Comparison of ENCODE assay signal across 1 cellular context in the genomic region with DNA sequence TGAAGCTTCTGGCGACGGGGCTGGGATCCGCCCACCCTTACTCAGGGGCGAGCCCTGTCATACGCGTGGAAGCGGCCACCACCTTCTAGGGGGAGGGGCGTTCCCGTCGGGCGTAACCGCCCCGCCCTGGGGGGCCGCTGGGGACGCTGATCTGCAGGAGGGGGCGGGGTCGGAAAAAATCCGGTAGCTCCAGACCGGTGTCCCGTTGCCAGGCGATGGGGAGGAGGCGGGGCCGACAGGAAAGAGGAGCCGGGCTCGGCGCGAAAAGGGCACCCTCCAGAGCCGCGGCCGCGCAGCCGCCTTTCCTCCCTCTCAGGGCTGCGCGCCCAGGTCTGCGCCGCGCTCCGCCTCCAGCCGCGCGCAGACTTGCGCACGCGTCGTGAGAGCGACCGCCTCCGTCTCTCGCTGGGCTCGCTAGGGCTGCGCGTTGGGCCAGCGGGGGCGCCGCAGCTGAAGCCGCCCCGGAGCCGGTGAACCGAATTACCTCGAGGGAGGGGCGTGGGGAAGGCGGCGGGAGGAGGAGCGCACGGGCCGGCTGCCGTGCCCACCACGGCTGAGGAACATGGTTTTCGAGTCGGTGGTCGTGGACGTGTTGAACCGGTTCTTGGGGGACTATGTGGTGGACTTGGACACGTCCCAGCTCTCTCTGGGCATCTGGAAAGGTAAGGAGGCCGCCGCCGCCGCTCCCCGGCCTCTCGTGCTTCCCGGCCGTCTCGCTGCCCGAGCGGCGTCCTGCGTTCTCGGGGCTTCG.
TF ChIP-seq lines count a peak whose summit lies in the region.

VPS13A (plus strand) TSS at position 392 of the 751 bp plus-strand sequence; CDS start at position 563, 171 bp downstream.

TF ChIP-seq in HepG2, 621 proteins besides CTCF, POLR2A, EP300 and RAD21 (continued from another document and continues in another):
- TF ChIP-seq ARID5B (CRISPR knock-in tag; IDR thresholded peaks at IDR 0.05) (peak; percentile 39), AGO2 (optimal IDR thresholded peaks at IDR 0.05; ENCODE audit: low read depth, low read length) (no peak), NFE2L1 (CRISPR knock-in tag; IDR thresholded peaks at IDR 0.05; ENCODE audit: borderline replicate concordance) (no peak), CCAR2 (optimal IDR thresholded peaks at IDR 0.05; ENCODE audit: low read depth, low read length) (no peak), CBX5 (CRISPR knock-in tag; IDR thresholded peaks at IDR 0.05; ENCODE audit: borderline replicate concordance) (no peak; the same call in 1 of the 2 replicates), CHD4 (IDR thresholded peaks at IDR 0.05; ENCODE audit: borderline replicate concordance, low read length) (no peak), RERE (CRISPR knock-in tag; IDR thresholded peaks at IDR 0.05; ENCODE audit: low read depth) (no peak), ZFAT (CRISPR knock-in tag; conservative IDR thresholded peaks at IDR 0.05) (no peak), ATF2 (CRISPR knock-in tag; IDR thresholded peaks at IDR 0.05) (no peak; the same call in 1 of the 2 replicates), ZNF441 (CRISPR knock-in tag; IDR thresholded peaks at IDR 0.05; ENCODE audit: borderline replicate concordance) (no peak; the same call in 1 of the 2 replicates), ZMAT3 (CRISPR knock-in tag; conservative IDR thresholded peaks at IDR 0.05) (0 out of 2 replicates have a peak, but pooled peaks have one; percentile 24), ETV6 (CRISPR knock-in tag; conservative IDR thresholded peaks at IDR 0.05) (no peak), ATAD3A (CRISPR knock-in tag; IDR thresholded peaks at IDR 0.05) (no peak), ZNF383 (CRISPR knock-in tag; IDR thresholded peaks at IDR 0.05; ENCODE audit: borderline replicate concordance) (no peak), RXRB (CRISPR knock-in tag; IDR thresholded peaks at IDR 0.05; ENCODE audit: borderline replicate concordance) (no peak), SMAD1 (CRISPR knock-in tag; IDR thresholded peaks at IDR 0.05; ENCODE audit: borderline replicate concordance, low read depth) (no peak), EZH2 (conservative IDR thresholded peaks at IDR 0.05; ENCODE audit: low read depth, low read length) (no peak), MED1 (CRISPR knock-in tag; IDR thresholded peaks at IDR 0.05) (peak; percentile 67; the same call in 1 of the 2 replicates), BHLHE40 (IDR thresholded peaks at IDR 0.05; ENCODE audit: low read length) (no peak), ZBTB4 (CRISPR knock-in tag; IDR thresholded peaks at IDR 0.05; ENCODE audit: borderline replicate concordance) (no peak), SATB2 (CRISPR knock-in tag; IDR thresholded peaks at IDR 0.05) (no peak)
- TF ChIP-seq, protein P1, sequence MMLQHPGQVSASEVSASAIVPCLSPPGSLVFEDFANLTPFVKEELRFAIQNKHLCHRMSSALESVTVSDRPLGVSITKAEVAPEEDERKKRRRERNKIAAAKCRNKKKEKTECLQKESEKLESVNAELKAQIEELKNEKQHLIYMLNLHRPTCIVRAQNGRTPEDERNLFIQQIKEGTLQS (CRISPR knock-in tag; IDR thresholded peaks at IDR 0.05), result no peak
- TF ChIP-seq, protein P2, sequence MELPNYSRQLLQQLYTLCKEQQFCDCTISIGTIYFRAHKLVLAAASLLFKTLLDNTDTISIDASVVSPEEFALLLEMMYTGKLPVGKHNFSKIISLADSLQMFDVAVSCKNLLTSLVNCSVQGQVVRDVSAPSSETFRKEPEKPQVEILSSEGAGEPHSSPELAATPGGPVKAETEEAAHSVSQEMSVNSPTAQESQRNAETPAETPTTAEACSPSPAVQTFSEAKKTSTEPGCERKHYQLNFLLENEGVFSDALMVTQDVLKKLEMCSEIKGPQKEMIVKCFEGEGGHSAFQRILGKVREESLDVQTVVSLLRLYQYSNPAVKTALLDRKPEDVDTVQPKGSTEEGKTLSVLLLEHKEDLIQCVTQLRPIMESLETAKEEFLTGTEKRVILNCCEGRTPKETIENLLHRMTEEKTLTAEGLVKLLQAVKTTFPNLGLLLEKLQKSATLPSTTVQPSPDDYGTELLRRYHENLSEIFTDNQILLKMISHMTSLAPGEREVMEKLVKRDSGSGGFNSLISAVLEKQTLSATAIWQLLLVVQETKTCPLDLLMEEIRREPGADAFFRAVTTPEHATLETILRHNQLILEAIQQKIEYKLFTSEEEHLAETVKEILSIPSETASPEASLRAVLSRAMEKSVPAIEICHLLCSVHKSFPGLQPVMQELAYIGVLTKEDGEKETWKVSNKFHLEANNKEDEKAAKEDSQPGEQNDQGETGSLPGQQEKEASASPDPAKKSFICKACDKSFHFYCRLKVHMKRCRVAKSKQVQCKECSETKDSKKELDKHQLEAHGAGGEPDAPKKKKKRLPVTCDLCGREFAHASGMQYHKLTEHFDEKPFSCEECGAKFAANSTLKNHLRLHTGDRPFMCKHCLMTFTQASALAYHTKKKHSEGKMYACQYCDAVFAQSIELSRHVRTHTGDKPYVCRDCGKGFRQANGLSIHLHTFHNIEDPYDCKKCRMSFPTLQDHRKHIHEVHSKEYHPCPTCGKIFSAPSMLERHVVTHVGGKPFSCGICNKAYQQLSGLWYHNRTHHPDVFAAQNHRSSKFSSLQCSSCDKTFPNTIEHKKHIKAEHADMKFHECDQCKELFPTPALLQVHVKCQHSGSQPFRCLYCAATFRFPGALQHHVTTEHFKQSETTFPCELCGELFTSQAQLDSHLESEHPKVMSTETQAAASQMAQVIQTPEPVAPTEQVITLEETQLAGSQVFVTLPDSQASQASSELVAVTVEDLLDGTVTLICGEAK (IDR thresholded peaks at IDR 0.05), result no peak
- TF ChIP-seq, protein P2 (CRISPR knock-in tag; IDR thresholded peaks at IDR 0.05), result no peak
